24 cellular contexts compared by ENCODE assay signal in genomic region chrX:6732101-6732500, GRCh38.
DNase-seq lines count a peak whose midpoint lies in the region; ATAC-seq and TF ChIP-seq lines count a peak whose summit lies in the region.
"Had no signal": no experiment of that assay in that cellular context is flagged by ENCODE, and none has a peak within 500 bp of the region (broad histone marks: within the 10 kb centered on the region; RNA-seq: fewer than 3 reads in every experiment).

No MANE protein-coding gene starts in this region.

- DNase-seq in natural killer cell: no peak
- no peak for DNase-seq in NCI-H774 (lab: John Stamatoyannopoulos, UW)
- DNase-seq in SK-N-SH: no peak
- DNase-seq: 8988T; activated CD4-positive, CD25-positive, alpha-beta regulatory T cell treated with anti-CD3 and anti-CD28 coated beads, Interleukin-2, amount 50 U/mL, for 72 hours; activated CD8-positive, alpha-beta memory T cell treated with anti-CD3 and anti-CD28 coated beads, Interleukin-2, amount 10 ng/mL, durations not matched to agents 7 days and 5 days; activated effector memory CD4-positive, alpha-beta T cell treated with anti-CD3 and anti-CD28 coated beads, Interleukin-2, amount 50 U/mL, for 16 hours; amniotic stem cell; caudate nucleus; left ventricle myocardium superior; NCI-H1436; NCI-H2171 treated with DMSO at 0.1 percent for 48 hours; NCI-H82; PC-9; right lobe of liver; stomach; T-helper 9 cell had no signal

- POLR2A ChIA-PET in SK-N-SH (lab: Yijun Ruan, JAX): no interaction called here

- ATAC-seq in GM18907 (IDR thresholded peaks at IDR 0.05; ENCODE audit: unreplicated experiment) (peak; percentile 78), GM21423 (IDR thresholded peaks at IDR 0.05; ENCODE audit: unreplicated experiment) (peak; percentile 76), HG03097 (IDR thresholded peaks at IDR 0.05; ENCODE audit: low FRiP score, unreplicated experiment) (peak; percentile 47), natural killer cell (no peak), HG03045 (IDR thresholded peaks at IDR 0.05; ENCODE audit: unreplicated experiment) (no peak)
- ATAC-seq: activated CD8-positive, alpha-beta memory T cell treated with anti-CD3 and anti-CD28 coated beads, Interleukin-2, amount 10 ng/mL, durations not matched to agents 7 days and 5 days; left ventricle myocardium superior; right lobe of liver had no signal

- H3K4me3 ChIP-seq in BLaER1 (no peak overlapping the region), SK-N-SH (ENCODE audit: low read depth in 2 of 2, low read length in 1 of 2) (no peak overlapping the region)
- H3K4me3 ChIP-seq: esophagus muscularis mucosa, PC-9, right lobe of liver, stomach had no signal

- H3K9me2 ChIP-seq in SK-N-SH: no peaks in the 10 kb centered on the region

- H3K9me3 Mint-ChIP-seq in natural killer cell: peaks cover 11 to 13% of the 10 kb centered on the region in 2 donors

- H3K27me3 Mint-ChIP-seq in natural killer cell (ENCODE audit: low read depth in 2 of 2): no peaks in the 10 kb centered on the region
- H3K27me3 Mint-ChIP-seq: activated CD8-positive, alpha-beta memory T cell treated with anti-CD3 and anti-CD28 coated beads, Interleukin-2, amount 10 ng/mL, durations not matched to agents 7 days and 5 days had no signal

- no peak overlapping the region for H3K4me3 Mint-ChIP-seq in natural killer cell
- H3K4me3 Mint-ChIP-seq: activated CD8-positive, alpha-beta memory T cell treated with anti-CD3 and anti-CD28 coated beads, Interleukin-2, amount 10 ng/mL, durations not matched to agents 7 days and 5 days had no signal

- H3K79me2 ChIP-seq in SK-N-SH (ENCODE audit: insufficient read depth): no peaks in the 10 kb centered on the region

- no peaks in the 10 kb centered on the region for H3K4me1 Mint-ChIP-seq in natural killer cell
- H3K4me1 Mint-ChIP-seq: activated CD8-positive, alpha-beta memory T cell treated with anti-CD3 and anti-CD28 coated beads, Interleukin-2, amount 10 ng/mL, durations not matched to agents 7 days and 5 days had no signal

- CTCF ChIA-PET in SK-N-SH (lab: Yijun Ruan, JAX): no interaction called here

- no peaks in the 10 kb centered on the region for H3K27me3 ChIP-seq in BLaER1
- H3K27me3 ChIP-seq in SK-N-SH (ENCODE audit: insufficient read depth): no peaks in the 10 kb centered on the region
- H3K27me3 ChIP-seq: esophagus muscularis mucosa, right lobe of liver, stomach had no signal

- H3K36me3 ChIP-seq in BLaER1 (no peaks in the 10 kb centered on the region), SK-N-SH (replicated peaks in 1 of 2; ENCODE audit: control insufficient read depth in 1 of 2, insufficient read depth in 2 of 2, low read length in 1 of 2) (no peaks in the 10 kb centered on the region)
- H3K36me3 ChIP-seq: esophagus muscularis mucosa, right lobe of liver, stomach had no signal

- TF ChIP-seq EP300 in SK-N-SH (IDR thresholded peaks at IDR 0.05; ENCODE audit: borderline replicate concordance in 1 of 2, low read depth in 1 of 2, low read length in 1 of 2): no peak

- H3K4me2 ChIP-seq in BLaER1 (peak overlapping the region; percentile 62), SK-N-SH (no peak overlapping the region)
- H3K4me2 ChIP-seq: PC-9 had no signal

- WGBS in SK-N-SH (ENCODE audit: low lambda C conversion rate): 6% methylated on average over 1 of the region's 1 CpG

- H3K9me3 ChIP-seq in BLaER1 (peaks cover 4% of the 10 kb centered on the region; the same call in 1 of the 2 replicates), SK-N-SH (no peaks in the 10 kb centered on the region)
- H3K9me3 ChIP-seq: esophagus muscularis mucosa, right lobe of liver, stomach had no signal

- no peak for TF ChIP-seq CTCF in natural killer cell (IDR thresholded peaks at IDR 0.05)
- no peak for TF ChIP-seq CTCF in SK-N-SH (IDR thresholded peaks at IDR 0.05)

- no peak for TF ChIP-seq RAD21 in SK-N-SH (IDR thresholded peaks at IDR 0.05; ENCODE audit: low read length)

- no peaks in the 10 kb centered on the region for H3F3A ChIP-seq in SK-N-SH (replicated peaks; ENCODE audit: insufficient read depth)

- H2AFZ ChIP-seq in SK-N-SH (ENCODE audit: low read depth): no peak overlapping the region
- H2AFZ ChIP-seq: PC-9 had no signal

- H3K4me1 ChIP-seq in BLaER1 (peaks cover 15% of the 10 kb centered on the region), SK-N-SH (ENCODE audit: control insufficient read depth in 1 of 2, insufficient read depth in 2 of 2, low read depth in 1 of 2, low read length in 1 of 2) (no peaks in the 10 kb centered on the region)
- H3K4me1 ChIP-seq: esophagus muscularis mucosa, right lobe of liver had no signal

- H4K20me1 ChIP-seq in BLaER1 (no peaks in the 10 kb centered on the region), SK-N-SH (ENCODE audit: insufficient read depth) (no peaks in the 10 kb centered on the region)

- H3K27ac ChIP-seq in BLaER1: no peak overlapping the region
- H3K27ac ChIP-seq in SK-N-SH (ENCODE audit: low read depth in 2 of 2, low read length in 1 of 2): no peak overlapping the region
- H3K27ac ChIP-seq: C4-2B, esophagus muscularis mucosa, PC-9, right lobe of liver, stomach had no signal

- H3K36me3 Mint-ChIP-seq in natural killer cell: no peaks in the 10 kb centered on the region
- H3K36me3 Mint-ChIP-seq: activated CD8-positive, alpha-beta memory T cell treated with anti-CD3 and anti-CD28 coated beads, Interleukin-2, amount 10 ng/mL, durations not matched to agents 7 days and 5 days had no signal

- no peak overlapping the region for H3K27ac Mint-ChIP-seq in natural killer cell
- H3K27ac Mint-ChIP-seq: activated CD8-positive, alpha-beta memory T cell treated with anti-CD3 and anti-CD28 coated beads, Interleukin-2, amount 10 ng/mL, durations not matched to agents 7 days and 5 days had no signal

- intact Hi-C loops in natural killer cell (cut with micrococcal nuclease): no loop called here

- H3K9ac ChIP-seq in BLaER1: no peak overlapping the region
- no peak overlapping the region for H3K9ac ChIP-seq in SK-N-SH

TF ChIP-seq in SK-N-SH, 30 proteins besides CTCF, POLR2A, EP300 and RAD21:
- TF ChIP-seq ZBTB33 (IDR thresholded peaks at IDR 0.05; ENCODE audit: borderline replicate concordance, low read depth): no peak
- TF ChIP-seq YY1 (IDR thresholded peaks at IDR 0.05; ENCODE audit: low read depth): no peak
- TF ChIP-seq GATA2 (CRISPR knock-in tag; IDR thresholded peaks at IDR 0.05): no peak
- TF ChIP-seq POLR2AphosphoS5 (IDR thresholded peaks at IDR 0.05; ENCODE audit: low read depth, low read length): no peak
- TF ChIP-seq, protein P1, sequence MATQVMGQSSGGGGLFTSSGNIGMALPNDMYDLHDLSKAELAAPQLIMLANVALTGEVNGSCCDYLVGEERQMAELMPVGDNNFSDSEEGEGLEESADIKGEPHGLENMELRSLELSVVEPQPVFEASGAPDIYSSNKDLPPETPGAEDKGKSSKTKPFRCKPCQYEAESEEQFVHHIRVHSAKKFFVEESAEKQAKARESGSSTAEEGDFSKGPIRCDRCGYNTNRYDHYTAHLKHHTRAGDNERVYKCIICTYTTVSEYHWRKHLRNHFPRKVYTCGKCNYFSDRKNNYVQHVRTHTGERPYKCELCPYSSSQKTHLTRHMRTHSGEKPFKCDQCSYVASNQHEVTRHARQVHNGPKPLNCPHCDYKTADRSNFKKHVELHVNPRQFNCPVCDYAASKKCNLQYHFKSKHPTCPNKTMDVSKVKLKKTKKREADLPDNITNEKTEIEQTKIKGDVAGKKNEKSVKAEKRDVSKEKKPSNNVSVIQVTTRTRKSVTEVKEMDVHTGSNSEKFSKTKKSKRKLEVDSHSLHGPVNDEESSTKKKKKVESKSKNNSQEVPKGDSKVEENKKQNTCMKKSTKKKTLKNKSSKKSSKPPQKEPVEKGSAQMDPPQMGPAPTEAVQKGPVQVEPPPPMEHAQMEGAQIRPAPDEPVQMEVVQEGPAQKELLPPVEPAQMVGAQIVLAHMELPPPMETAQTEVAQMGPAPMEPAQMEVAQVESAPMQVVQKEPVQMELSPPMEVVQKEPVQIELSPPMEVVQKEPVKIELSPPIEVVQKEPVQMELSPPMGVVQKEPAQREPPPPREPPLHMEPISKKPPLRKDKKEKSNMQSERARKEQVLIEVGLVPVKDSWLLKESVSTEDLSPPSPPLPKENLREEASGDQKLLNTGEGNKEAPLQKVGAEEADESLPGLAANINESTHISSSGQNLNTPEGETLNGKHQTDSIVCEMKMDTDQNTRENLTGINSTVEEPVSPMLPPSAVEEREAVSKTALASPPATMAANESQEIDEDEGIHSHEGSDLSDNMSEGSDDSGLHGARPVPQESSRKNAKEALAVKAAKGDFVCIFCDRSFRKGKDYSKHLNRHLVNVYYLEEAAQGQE (IDR thresholded peaks at IDR 0.05; ENCODE audit: low read depth, low read length): no peak
- no peak for TF ChIP-seq SIN3A (IDR thresholded peaks at IDR 0.05; ENCODE audit: borderline replicate concordance, low read depth, low read length)
- TF ChIP-seq FOSL2 (IDR thresholded peaks at IDR 0.05; ENCODE audit: borderline replicate concordance, low read depth): no peak

Comparison
In these comparisons a context has a peak if more than half of its experiments do, and no peak if none do; other contexts are left out.
1. ATAC-seq: peak in GM18907 (single experiment), GM21423 (single experiment) and HG03097 (single experiment); none in natural killer cell (0 of 3) and HG03045 (single experiment).